16 cellular contexts compared by ENCODE assay signal in the genomic region with DNA sequence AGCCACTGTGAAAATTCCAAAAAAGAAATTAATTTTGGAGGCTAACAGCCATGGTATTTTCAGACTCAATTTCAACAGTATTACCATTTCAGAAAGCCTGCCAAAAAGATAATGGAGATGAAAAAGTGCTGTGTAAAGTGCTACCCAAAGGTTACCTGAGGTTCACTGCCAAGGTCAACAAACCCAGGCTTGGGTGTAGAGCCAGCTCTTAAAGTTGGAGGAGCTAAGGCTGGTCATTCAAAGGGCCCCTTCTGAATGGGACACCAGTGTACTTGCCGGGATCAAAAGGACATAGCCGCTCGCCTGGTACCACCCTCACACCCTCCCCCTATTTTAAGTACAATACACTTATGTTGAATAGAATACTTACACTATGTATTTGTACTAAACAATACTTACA.
"Had no signal": no experiment of that assay in that cellular context is flagged by ENCODE, and none has a peak within 500 bp of the region (broad histone marks: within the 10 kb centered on the region; RNA-seq: fewer than 3 reads in every experiment).

No MANE protein-coding gene starts in this region.

- H3K9me3 Mint-ChIP-seq: activated CD4-positive, alpha-beta memory T cell treated with anti-CD3 and anti-CD28 coated beads, Interleukin-2, amount 10 ng/mL, durations not matched to agents 7 days and 5 days; activated T-cell treated with anti-CD3 and anti-CD28 coated beads, Interleukin-2, amount 50 U/mL, for 4 hours; nephron; stimulated activated memory B cell treated with anti-CD40 and anti-IgM and Interleukin-4, amounts not matched to agents 10 μg/mL and 1 μg/mL and 100 μg/mL, for 72 hours; WTC11 had no signal

- DNase-seq: activated CD4-positive, alpha-beta memory T cell treated with anti-CD3 and anti-CD28 coated beads, Interleukin-2, amount 10 ng/mL, durations not matched to agents 7 days and 5 days; activated CD4-positive, alpha-beta T cell treated with anti-CD3 and anti-CD28 coated beads for 4 hours; activated effector memory CD4-positive, alpha-beta T cell treated with Interleukin-2 at 50 U/mL for 16 hours; activated naive CD4-positive, alpha-beta T cell treated with anti-CD3 and anti-CD28 coated beads, Interleukin-2, amount 50 U/mL, for 16 hours; activated T-cell treated with anti-CD3 and anti-CD28 coated beads, Interleukin-2, amount 50 U/mL, for 4 hours; central memory CD4-positive, alpha-beta T cell; colonic mucosa; esophagus squamous epithelium; kidney; ovary; stimulated activated CD4-positive, alpha-beta T cell treated with anti-CD3 and anti-CD28 coated beads, Interleukin-12 subunit alpha, Interleukin-12 subunit beta, amount 100 ng/mL, for 4 hours; T-helper 17 cell; trophoblast cell had no signal

- H3K4me1 ChIP-seq: colonic mucosa, esophagus squamous epithelium had no signal

- H3K4me3 ChIP-seq: colonic mucosa, esophagus squamous epithelium, ovary had no signal

- H3K27me3 Mint-ChIP-seq: stimulated activated memory B cell treated with anti-CD40 and anti-IgM and Interleukin-4, amounts not matched to agents 10 μg/mL and 1 μg/mL and 100 μg/mL, for 72 hours had no signal

- H3K36me3 Mint-ChIP-seq: stimulated activated memory B cell treated with anti-CD40 and anti-IgM and Interleukin-4, amounts not matched to agents 10 μg/mL and 1 μg/mL and 100 μg/mL, for 72 hours had no signal

- H3K27ac Mint-ChIP-seq: activated CD4-positive, alpha-beta memory T cell treated with anti-CD3 and anti-CD28 coated beads, Interleukin-2, amount 10 ng/mL, durations not matched to agents 7 days and 5 days; nephron; stimulated activated memory B cell treated with anti-CD40 and anti-IgM and Interleukin-4, amounts not matched to agents 10 μg/mL and 1 μg/mL and 100 μg/mL, for 72 hours; T-helper 17 cell had no signal

- H3K27ac ChIP-seq: colonic mucosa, esophagus squamous epithelium, ovary had no signal

- H3K36me3 ChIP-seq: colonic mucosa, ovary had no signal

- ATAC-seq: activated T-cell treated with anti-CD3 and anti-CD28 coated beads, Interleukin-2, amount 50 U/mL, for 4 hours; stimulated activated memory B cell treated with anti-CD40 and anti-IgM and Interleukin-4, amounts not matched to agents 10 μg/mL and 1 μg/mL and 100 μg/mL, for 72 hours; T-helper 17 cell had no signal

- H3K4me1 Mint-ChIP-seq: activated CD4-positive, alpha-beta memory T cell treated with anti-CD3 and anti-CD28 coated beads, Interleukin-2, amount 10 ng/mL, durations not matched to agents 7 days and 5 days; stimulated activated memory B cell treated with anti-CD40 and anti-IgM and Interleukin-4, amounts not matched to agents 10 μg/mL and 1 μg/mL and 100 μg/mL, for 72 hours; T-helper 17 cell had no signal

- H3K4me3 Mint-ChIP-seq: activated CD4-positive, alpha-beta memory T cell treated with anti-CD3 and anti-CD28 coated beads, Interleukin-2, amount 10 ng/mL, durations not matched to agents 7 days and 5 days; activated T-cell treated with anti-CD3 and anti-CD28 coated beads, Interleukin-2, amount 50 U/mL, for 4 hours; nephron; stimulated activated memory B cell treated with anti-CD40 and anti-IgM and Interleukin-4, amounts not matched to agents 10 μg/mL and 1 μg/mL and 100 μg/mL, for 72 hours; T-helper 17 cell; WTC11 had no signal

- H3K9me3 ChIP-seq: colonic mucosa, esophagus squamous epithelium, ovary had no signal

- H3K27me3 ChIP-seq: colonic mucosa, esophagus squamous epithelium, ovary had no signal
